8 cellular contexts compared by ENCODE assay signal in the genomic region with DNA sequence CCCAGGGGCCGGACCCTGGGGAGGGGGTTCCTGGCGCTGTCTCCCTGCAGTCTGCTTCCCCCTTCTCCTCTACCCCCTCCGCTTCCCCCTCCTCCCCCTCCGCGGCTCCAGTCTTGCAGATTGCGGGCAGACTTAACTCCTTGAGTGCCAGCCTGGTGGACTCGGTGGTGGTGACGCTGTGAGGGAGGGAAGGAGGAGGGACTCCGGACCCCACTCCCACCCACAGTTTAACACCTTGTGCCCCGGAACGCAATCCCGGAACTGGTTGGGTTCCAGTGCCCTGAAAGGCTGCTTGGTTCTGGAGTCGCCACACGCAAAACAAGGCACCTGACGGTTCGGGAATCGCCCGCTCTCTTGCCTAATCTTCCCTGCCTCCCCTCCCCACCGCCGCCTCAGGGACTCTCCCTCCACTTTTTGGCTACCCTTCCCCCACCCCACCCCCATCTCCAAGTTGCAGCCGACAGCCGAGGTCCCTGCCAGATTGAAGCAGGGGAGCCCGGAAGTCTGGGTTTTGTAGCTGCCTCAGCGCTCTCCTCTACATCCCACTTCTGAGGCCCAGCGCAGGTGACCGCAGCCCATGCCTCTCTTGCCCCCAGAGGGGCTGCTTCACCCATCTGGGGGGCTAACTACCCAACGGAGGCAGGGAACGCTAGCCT. TPM values are rescaled to one million over a fixed set of nuclear protein-coding genes. Genes with fewer than 3 reads are reported as not detected.
DNase-seq lines count a peak whose midpoint lies in the region; ATAC-seq and TF ChIP-seq lines count a peak whose summit lies in the region.

No MANE protein-coding gene starts in this region.

- TF ChIP-seq CTCF in A673 (conservative IDR thresholded peaks at IDR 0.05; ENCODE audit: low read depth, low read length) (no peak), right lobe of liver (IDR thresholded peaks at IDR 0.05) (no peak)

- CTCF ChIA-PET in A673 (lab: Charles Lee) = interaction anchor here (0.6 to 3.7 kb wide), 8 partner anchors 9 to 139 kb away, joined by 3 to 49 read pairs (median 6); a partner anchor contains a TSS

- TF ChIP-seq POLR2A in right lobe of liver (IDR thresholded peaks at IDR 0.05) = no peak

- no peaks in the 10 kb centered on the region for H4K20me1 ChIP-seq in GM23248 (ENCODE audit: insufficient read depth)

- peaks cover 21% of the 10 kb centered on the region for H3K79me2 ChIP-seq in GM23248 (ENCODE audit: insufficient read depth)

- H3K36me3 ChIP-seq in A673 (ENCODE audit: insufficient read depth, low read length, poor library complexity, severe bottlenecking) (no peaks in the 10 kb centered on the region), GM23248 (ENCODE audit: low read depth) (no peaks in the 10 kb centered on the region), duodenal mucosa (ENCODE audit: control insufficient read depth in 1 of 2, insufficient read depth in 2 of 2, low read length in 2 of 2) (no peaks in the 10 kb centered on the region), right lobe of liver (no peaks in the 10 kb centered on the region)

- intact Hi-C loops in A673 (cut with micrococcal nuclease; ENCODE audit: unreplicated experiment) = loop anchor here (2.0 to 5.0 kb wide), 2 partner anchors 139 to 173 kb away; a partner anchor contains a TSS
- intact Hi-C loops in right lobe of liver (cut with DNase I) = no loop called here

- H3K4me2 ChIP-seq in GM23248 (ENCODE audit: unreplicated experiment) = peak overlapping the region; percentile 89

- POLR2A ChIA-PET in A673 (lab: Charles Lee; ENCODE audit: low non-redundant PET) = no interaction called here

- in situ Hi-C loops in GM23248 (cut with MboI) = no loop called here

- peaks cover 23% of the 10 kb centered on the region for H3K4me1 ChIP-seq in A673 (ENCODE audit: insufficient read depth, low read length, poor library complexity, severe bottlenecking)
- H3K4me1 ChIP-seq in GM23248 (ENCODE audit: insufficient read depth) = peaks cover 13% of the 10 kb centered on the region; the same call in 1 of the 2 replicates
- H3K4me1 ChIP-seq in duodenal mucosa (ENCODE audit: control insufficient read depth in 1 of 2, insufficient read depth in 2 of 2, low read length in 2 of 2) = peaks cover 21 to 30% of the 10 kb centered on the region in 2 donors
- peaks cover 0 to 19% (median 2%) of the 10 kb centered on the region in 4 donors for H3K4me1 ChIP-seq in right lobe of liver

- H3K9me3 ChIP-seq in A673 (ENCODE audit: low read depth, low read length, poor library complexity, severe bottlenecking) (no peaks in the 10 kb centered on the region), GM23248 (ENCODE audit: low read depth) (no peaks in the 10 kb centered on the region), duodenal mucosa (ENCODE audit: control insufficient read depth in 1 of 2, low read length in 2 of 2) (no peaks in the 10 kb centered on the region), right lobe of liver (no peaks in the 10 kb centered on the region)

- H3K27me3 ChIP-seq in A673 (replicated peaks; ENCODE audit: insufficient read depth, low read depth, low read length, poor library complexity) (no peaks in the 10 kb centered on the region), GM23248 (replicated peaks; ENCODE audit: insufficient read depth) (no peaks in the 10 kb centered on the region), duodenal mucosa (ENCODE audit: control insufficient read depth in 1 of 2, insufficient read depth in 2 of 2, low read length in 2 of 2) (no peaks in the 10 kb centered on the region), right lobe of liver (no peaks in the 10 kb centered on the region)

- H3K9ac ChIP-seq in GM23248 (peak overlapping the region; percentile 68), duodenal mucosa (ENCODE audit: low read depth in 1 of 2, low read length in 2 of 2) (peak overlapping the region; percentile 85 to 90)

- H3K9me2 ChIP-seq in GM23248 (ENCODE audit: insufficient read depth) = no peaks in the 10 kb centered on the region

- DNase-seq in A673 (ENCODE audit: low spot score) = peak; percentile 98
- DNase-seq in GM23248 = peak; percentile 84
- peak; percentile 97 for DNase-seq in NCI-H526 treated with DMSO at 0.1 percent for 48 hours (lab: John Stamatoyannopoulos, UW)
- DNase-seq in activated CD4-positive, alpha-beta T cell treated with anti-CD3 and anti-CD28 coated beads, Interleukin-2, amount 50 U/mL, for 1 hour = peak; percentile 82
- DNase-seq in right lobe of liver = peak; percentile 79 to 91 (median 90)
- DNase-seq in stimulated activated CD4-positive, alpha-beta T cell treated with anti-CD3 and anti-CD28 coated beads, Interleukin-4, amount 100 ng/mL, for 24 hours = peak; percentile 80

- no TSS peak for BruUV-seq in A673 (replicated peaks; lab: Mats Ljungman, UMichigan)

- 0 to 2% methylated on average over 15 to 26 of the region's 28 CpGs for WGBS in GM23248 (ENCODE audit: low coverage in 1 of 2, low lambda C conversion rate in 2 of 2, missing lambda C conversion rate in 2 of 2), 2 experiments
- 4% methylated on average over 16 of the region's 28 CpGs for WGBS in right lobe of liver (ENCODE audit: insufficient coverage, low coverage, low lambda C conversion rate, missing lambda C conversion rate)

- H3K4me3 ChIP-seq in A673 (ENCODE audit: low read depth, low read length, poor library complexity, severe bottlenecking) (peak overlapping the region; percentile 70), GM23248 (peak overlapping the region; percentile 82), duodenal mucosa (ENCODE audit: low read depth in 1 of 2, low read length in 2 of 2) (peak overlapping the region; percentile 89 to 92), right lobe of liver (peak overlapping the region; percentile 74 to 85 (median 77))

- H3K27ac ChIP-seq in A673 (ENCODE audit: low read depth, low read length, poor library complexity, severe bottlenecking) (peak overlapping the region; percentile 60), GM23248 (peak overlapping the region; percentile 60), duodenal mucosa (ENCODE audit: low read depth, low read length) (peak overlapping the region; percentile 93), right lobe of liver (peak overlapping the region; percentile 89 to 94 (median 91))

- ATAC-seq in right lobe of liver (peak; percentile 18 to 45 (median 30)), HG03378 (IDR thresholded peaks at IDR 0.05; ENCODE audit: unreplicated experiment) (no peak)

- 0 out of 2 replicates have a peak, but pooled peaks cover 6% of the 10 kb centered on the region for H3F3A ChIP-seq in GM23248 (ENCODE audit: insufficient read depth)

- peak overlapping the region; percentile 82 for H2AFZ ChIP-seq in GM23248

RNA-seq across cellular contexts. Expression of a gene that starts 3.9 kb away (rescaled TPM):
- 49.9 and 64.0 TPM in 2 replicates for total RNA-seq in A673 (2021)
- total RNA-seq in GM23248 (2014; rRNA removed; shearing (Covaris generic)) = 13.9 and 17.6 TPM in 2 replicates
- polyA plus RNA-seq in GM23248 (2016; fragmentation: Nextera tagmentation; extraction: Ambion mirVana) = 7.2 TPM in 2 replicates
- total RNA-seq in right lobe of liver = 10 to 100 TPM; 10.2 to 22.5 (median 19.8) TPM

RNA-seq across cellular contexts. Expression of a gene that starts 26.5 kb away (rescaled TPM):
- not detected in 2 replicates for total RNA-seq in A673 (2021)
- total RNA-seq in GM23248 (2014; rRNA removed; shearing (Covaris generic)) = not detected in 2 replicates
- 0.27 and 0.28 TPM in 2 replicates for polyA plus RNA-seq in GM23248 (2016; fragmentation: Nextera tagmentation; extraction: Ambion mirVana)
- not detected for total RNA-seq in right lobe of liver

RNA-seq across cellular contexts. Expression of a gene that starts 41.9 kb away (rescaled TPM):
- not detected in 2 replicates for total RNA-seq in A673 (2021)
- total RNA-seq in GM23248 (2014; rRNA removed; shearing (Covaris generic)) = not detected in 2 replicates
- polyA plus RNA-seq in GM23248 (2016; fragmentation: Nextera tagmentation; extraction: Ambion mirVana) = not detected in 2 replicates
- total RNA-seq in right lobe of liver = not detected

RNA-seq across cellular contexts. Expression of a gene that starts 45.9 kb away (rescaled TPM):
- total RNA-seq in A673 (2021) (not detected in 2 replicates), right lobe of liver (under 1 TPM in 2 of 6 experiments, not detected in 4; 0.07 TPM)
- not detected in 2 replicates for total RNA-seq in GM23248 (2014; rRNA removed; shearing (Covaris generic))
- polyA plus RNA-seq in GM23248 (2016; fragmentation: Nextera tagmentation; extraction: Ambion mirVana) = not detected in 2 replicates
